Comparison of ENCODE assay signal across 33 cellular contexts in the genomic region with DNA sequence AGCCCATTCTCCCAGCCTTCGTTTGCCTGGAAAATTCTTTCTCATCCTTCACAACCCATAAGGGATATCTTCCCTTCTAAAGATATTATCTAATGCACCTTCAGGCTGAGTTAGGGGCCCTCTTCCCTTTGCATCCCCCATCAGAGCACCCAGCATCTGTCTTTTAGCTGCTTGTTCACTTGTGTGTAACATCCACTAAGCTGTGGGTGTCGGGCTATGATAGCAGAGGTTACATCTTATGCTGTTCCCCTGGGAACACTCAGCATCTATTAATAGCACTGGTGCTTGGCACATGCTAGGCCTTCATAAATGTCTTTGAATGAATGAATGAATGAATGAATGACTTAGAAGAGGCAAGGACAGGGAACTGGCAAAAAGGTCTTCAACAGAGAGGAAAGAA.
"Had no signal": no experiment of that assay in that cellular context is flagged by ENCODE, and none has a peak within 500 bp of the region (broad histone marks: within the 10 kb centered on the region; RNA-seq: fewer than 3 reads in every experiment).

No MANE protein-coding gene starts in this region.

- H3K9me3 ChIP-seq: adrenal gland, ascending aorta had no signal

- H3K27ac ChIP-seq: adrenal gland, ascending aorta, brain microvascular endothelial cell, WERI-Rb-1 had no signal

- H3K27me3 Mint-ChIP-seq: activated CD4-positive, alpha-beta memory T cell treated with anti-CD3 and anti-CD28 coated beads for 36 hours; activated CD8-positive, alpha-beta memory T cell treated with anti-CD3 and anti-CD28 coated beads, Interleukin-2, amount 10 ng/mL, durations not matched to agents 7 days and 5 days had no signal

- H3K4me3 ChIP-seq: adrenal gland, ascending aorta had no signal

- H3K9me3 Mint-ChIP-seq: activated B cell treated with CpG ODN at 0.5 μM for 24 hours; activated CD4-positive, alpha-beta memory T cell treated with anti-CD3 and anti-CD28 coated beads for 36 hours; activated CD4-positive, alpha-beta T cell treated with anti-CD3 and anti-CD28 coated beads, Interleukin-2, amount 10 ng/mL, durations not matched to agents 24 days and 14 days; activated T-helper 1 cell treated with anti-CD3 and anti-CD28 coated beads, Interleukin-12 subunit alpha, Interleukin-12 subunit beta, Interleukin-2, Interleukin-4 antibody, amounts not matched to agents 30 ng/mL and 10 ng/mL and 1 ng/mL, durations not matched to agents 14 hours and 24 hours and 36 hours; activated T-helper 2 cell treated with anti-CD3 and anti-CD28 coated beads, Interferon-gamma antibody, Interleukin-2, Interleukin-4, amounts not matched to agents 10 μg/mL and 5 μg/mL and 100 μg/mL, durations not matched to agents 14 hours and 24 hours and 36 hours; T-helper 2 cell treated with Interferon-gamma antibody and Interleukin-4, amounts not matched to agents 5 μg/mL and 100 μg/mL, for 36 hours had no signal

- DNase-seq: activated B cell treated with CpG ODN at 0.5 μM for 24 hours; activated CD4-positive, alpha-beta memory T cell treated with anti-CD3 and anti-CD28 coated beads for 36 hours; activated CD4-positive, alpha-beta T cell treated with anti-CD3 and anti-CD28 coated beads, Interleukin-2, amount 10 ng/mL, durations not matched to agents 24 days and 14 days; activated CD8-positive, alpha-beta memory T cell treated with anti-CD3 and anti-CD28 coated beads, Interleukin-2, amount 10 ng/mL, durations not matched to agents 7 days and 5 days; activated CD8-positive, alpha-beta memory T cell treated with anti-CD3 and anti-CD28 coated beads, Interleukin-2, amount 50 U/mL, for 4 hours; activated CD8-positive, alpha-beta T cell treated with anti-CD3 and anti-CD28 coated beads, Interleukin-2, amount 10 ng/mL, durations not matched to agents 7 days and 5 days; activated effector memory CD4-positive, alpha-beta T cell treated with anti-CD3 and anti-CD28 coated beads, Interleukin-2, amount 50 U/mL, for 16 hours; activated naive CD4-positive, alpha-beta T cell treated with anti-CD3 and anti-CD28 coated beads for 36 hours; activated naive CD8-positive, alpha-beta T cell treated with anti-CD3 and anti-CD28 coated beads for 36 hours; activated naive CD8-positive, alpha-beta T cell treated with anti-CD3 and anti-CD28 coated beads, Interleukin-2, amount 50 U/mL, for 24 hours; activated T-cell treated with anti-CD3 and anti-CD28 coated beads, Interleukin-2, amount 50 U/mL, for 1 hour; activated T-cell treated with anti-CD3 and anti-CD28 coated beads, Interleukin-2, amount 50 U/mL, for 48 hours; adrenal gland; brain microvascular endothelial cell; cortex of kidney; effector memory CD4-positive, alpha-beta T cell; endodermal cell; foreskin fibroblast; T-helper 1 cell; T-helper 17 cell; T1000; WERI-Rb-1 had no signal

- FAIRE-seq: bronchial epithelial cell, colon, frontal cortex had no signal

- H3K4me3 Mint-ChIP-seq: activated B cell treated with CpG ODN at 0.5 μM for 24 hours; activated CD4-positive, alpha-beta memory T cell treated with anti-CD3 and anti-CD28 coated beads for 36 hours; activated CD4-positive, alpha-beta T cell treated with anti-CD3 and anti-CD28 coated beads, Interleukin-2, amount 10 ng/mL, durations not matched to agents 24 days and 14 days; activated CD8-positive, alpha-beta memory T cell treated with anti-CD3 and anti-CD28 coated beads, Interleukin-2, amount 10 ng/mL, durations not matched to agents 7 days and 5 days; activated CD8-positive, alpha-beta T cell treated with anti-CD3 and anti-CD28 coated beads, Interleukin-2, amount 10 ng/mL, durations not matched to agents 7 days and 5 days; activated naive CD4-positive, alpha-beta T cell treated with anti-CD3 and anti-CD28 coated beads for 36 hours; activated naive CD4-positive, alpha-beta T cell treated with anti-CD3 and anti-CD28 coated beads, Interleukin-2, amount 50 U/mL, for 24 hours; activated naive CD8-positive, alpha-beta T cell treated with anti-CD3 and anti-CD28 coated beads for 36 hours; activated naive CD8-positive, alpha-beta T cell treated with anti-CD3 and anti-CD28 coated beads, Interleukin-2, amount 50 U/mL, for 24 hours; activated T-helper 1 cell treated with anti-CD3 and anti-CD28 coated beads, Interleukin-12 subunit alpha, Interleukin-12 subunit beta, Interleukin-2, Interleukin-4 antibody, amounts not matched to agents 30 ng/mL and 10 ng/mL and 1 ng/mL, durations not matched to agents 14 hours and 24 hours and 36 hours; central memory CD8-positive, alpha-beta T cell; endodermal cell; T-helper 17 cell; T-helper 2 cell treated with Interferon-gamma antibody and Interleukin-4, amounts not matched to agents 5 μg/mL and 100 μg/mL, for 36 hours had no signal

- H3K4me1 ChIP-seq: adrenal gland had no signal

- H3K36me3 ChIP-seq: adrenal gland, ascending aorta, brain microvascular endothelial cell, WERI-Rb-1 had no signal

- ATAC-seq: activated CD4-positive, CD25-positive, alpha-beta regulatory T cell treated with anti-CD3 and anti-CD28 coated beads, Interleukin-2, amount 50 U/mL, for 24 hours; activated CD8-positive, alpha-beta memory T cell treated with anti-CD3 and anti-CD28 coated beads, Interleukin-2, amount 10 ng/mL, durations not matched to agents 7 days and 5 days; activated CD8-positive, alpha-beta T cell treated with anti-CD3 and anti-CD28 coated beads, Interleukin-2, amount 10 ng/mL, durations not matched to agents 7 days and 5 days; activated naive CD8-positive, alpha-beta T cell treated with anti-CD3 and anti-CD28 coated beads, Interleukin-2, amount 50 U/mL, for 24 hours; esophagus mucosa; T-helper 17 cell had no signal

- H3K27ac Mint-ChIP-seq: activated B cell treated with CpG ODN at 0.5 μM for 24 hours; activated CD4-positive, alpha-beta memory T cell treated with anti-CD3 and anti-CD28 coated beads for 36 hours; activated CD4-positive, alpha-beta T cell treated with anti-CD3 and anti-CD28 coated beads, Interleukin-2, amount 10 ng/mL, durations not matched to agents 24 days and 14 days; activated CD8-positive, alpha-beta memory T cell treated with anti-CD3 and anti-CD28 coated beads, Interleukin-2, amount 10 ng/mL, durations not matched to agents 7 days and 5 days; activated CD8-positive, alpha-beta T cell treated with anti-CD3 and anti-CD28 coated beads, Interleukin-2, amount 10 ng/mL, durations not matched to agents 7 days and 5 days; activated naive CD4-positive, alpha-beta T cell treated with anti-CD3 and anti-CD28 coated beads for 36 hours; activated naive CD4-positive, alpha-beta T cell treated with anti-CD3 and anti-CD28 coated beads, Interleukin-2, amount 50 U/mL, for 24 hours; activated naive CD8-positive, alpha-beta T cell treated with anti-CD3 and anti-CD28 coated beads for 36 hours; activated naive CD8-positive, alpha-beta T cell treated with anti-CD3 and anti-CD28 coated beads, Interleukin-2, amount 50 U/mL, for 24 hours; activated T-helper 1 cell treated with anti-CD3 and anti-CD28 coated beads, Interleukin-12 subunit alpha, Interleukin-12 subunit beta, Interleukin-2, Interleukin-4 antibody, amounts not matched to agents 30 ng/mL and 10 ng/mL and 1 ng/mL, durations not matched to agents 14 hours and 24 hours and 36 hours; activated T-helper 2 cell treated with anti-CD3 and anti-CD28 coated beads, Interferon-gamma antibody, Interleukin-2, Interleukin-4, amounts not matched to agents 10 μg/mL and 5 μg/mL and 100 μg/mL, durations not matched to agents 14 hours and 24 hours and 36 hours; endodermal cell; T-helper 17 cell; T-helper 2 cell treated with Interferon-gamma antibody and Interleukin-4, amounts not matched to agents 5 μg/mL and 100 μg/mL, for 36 hours had no signal

- H3K27me3 ChIP-seq: adrenal gland, ascending aorta, brain microvascular endothelial cell had no signal

- H3K36me3 Mint-ChIP-seq: activated CD4-positive, alpha-beta memory T cell treated with anti-CD3 and anti-CD28 coated beads for 36 hours; activated CD8-positive, alpha-beta memory T cell treated with anti-CD3 and anti-CD28 coated beads, Interleukin-2, amount 10 ng/mL, durations not matched to agents 7 days and 5 days; activated naive CD4-positive, alpha-beta T cell treated with anti-CD3 and anti-CD28 coated beads, Interleukin-2, amount 50 U/mL, for 24 hours; activated naive CD8-positive, alpha-beta T cell treated with anti-CD3 and anti-CD28 coated beads for 36 hours had no signal

- H3K4me1 Mint-ChIP-seq: activated B cell treated with CpG ODN at 0.5 μM for 24 hours; activated CD4-positive, alpha-beta T cell treated with anti-CD3 and anti-CD28 coated beads, Interleukin-2, amount 10 ng/mL, durations not matched to agents 24 days and 14 days; activated CD8-positive, alpha-beta memory T cell treated with anti-CD3 and anti-CD28 coated beads, Interleukin-2, amount 10 ng/mL, durations not matched to agents 7 days and 5 days; activated naive CD4-positive, alpha-beta T cell treated with anti-CD3 and anti-CD28 coated beads, Interleukin-2, amount 50 U/mL, for 24 hours; activated naive CD8-positive, alpha-beta T cell treated with anti-CD3 and anti-CD28 coated beads for 36 hours; activated naive CD8-positive, alpha-beta T cell treated with anti-CD3 and anti-CD28 coated beads, Interleukin-2, amount 50 U/mL, for 24 hours; central memory CD8-positive, alpha-beta T cell; T-helper 17 cell had no signal
